16 cellular contexts compared by ENCODE assay signal in genomic region chr10:30443049-30443448, GRCh38.
"Had no signal": no experiment of that assay in that cellular context is flagged by ENCODE, and none has a peak within 500 bp of the region (broad histone marks: within the 10 kb centered on the region; RNA-seq: fewer than 3 reads in every experiment).

No MANE protein-coding gene starts in this region.

- H3K9me3 ChIP-seq: body of pancreas, left ventricle myocardium inferior, SJCRH30 had no signal

- H3K36me3 ChIP-seq: SJCRH30 had no signal

- H3K4me3 Mint-ChIP-seq: activated T-cell treated with anti-CD3 and anti-CD28 coated beads, Interleukin-2, amount 50 U/mL, for 4 hours had no signal

- H3K27ac ChIP-seq: body of pancreas, SJCRH30 had no signal

- DNase-seq: activated CD4-positive, alpha-beta T cell treated with anti-CD3 and anti-CD28 coated beads, Interleukin-2, amount 50 U/mL, for 4 hours; activated CD4-positive, CD25-positive, alpha-beta regulatory T cell treated with anti-CD3 and anti-CD28 coated beads, Interleukin-2, amount 50 U/mL, for 72 hours; activated gamma-delta T cell treated with Interleukin-2 at 50 U/mL for 16 hours; activated T-cell treated with anti-CD3 and anti-CD28 coated beads, Interleukin-2, amount 50 U/mL, for 4 hours; body of pancreas; cerebellar nuclear complex; foreskin fibroblast; head of caudate nucleus; left ventricle myocardium inferior; mesenchymal stem cell; right cardiac atrium; SJCRH30; small intestine; substantia nigra; trophoblast cell had no signal

- H3K27me3 Mint-ChIP-seq: progenitor cell of endocrine pancreas had no signal

- ATAC-seq: activated T-cell treated with anti-CD3 and anti-CD28 coated beads, Interleukin-2, amount 50 U/mL, for 4 hours; body of pancreas; right cardiac atrium had no signal

- H3K27me3 ChIP-seq: body of pancreas, SJCRH30 had no signal

- H3K4me1 ChIP-seq: SJCRH30 had no signal

- H3K27ac Mint-ChIP-seq: progenitor cell of endocrine pancreas had no signal

- H3K9me3 Mint-ChIP-seq: activated T-cell treated with anti-CD3 and anti-CD28 coated beads, Interleukin-2, amount 50 U/mL, for 4 hours had no signal

- H3K4me3 ChIP-seq: body of pancreas, left ventricle myocardium inferior, SJCRH30 had no signal
